Comparison of ENCODE assay signal across 11 cellular contexts in genomic region chr19:49559928-49560327, GRCh38. TPM values are rescaled to one million over a fixed set of nuclear protein-coding genes. Genes with fewer than 3 reads are reported as not detected.
DNase-seq lines count a peak whose midpoint lies in the region; ATAC-seq and TF ChIP-seq lines count a peak whose summit lies in the region.
"Had no signal": no experiment of that assay in that cellular context is flagged by ENCODE, and none has a peak within 500 bp of the region (broad histone marks: within the 10 kb centered on the region; RNA-seq: fewer than 3 reads in every experiment).

No MANE protein-coding gene starts in this region.

- no peak for DNase-seq in Peyer's patch
- no peak for DNase-seq in activated T-cell treated with anti-CD3 and anti-CD28 coated beads, Interleukin-2, amount 50 U/mL, for 4 hours
- no peak for DNase-seq in stimulated activated naive B cell treated with anti-CD40 and anti-IgM and Interleukin-4, amounts not matched to agents 10 μg/mL and 1 μg/mL and 100 μg/mL, for 72 hours
- DNase-seq in NCI-H2227 (lab: John Stamatoyannopoulos, UW; ENCODE audit: unreplicated experiment), result no peak
- DNase-seq: DND-41, NCI-H2029, OCI-M1 had no signal

- peak overlapping the region; percentile 80 for H3K4me3 Mint-ChIP-seq in activated T-cell treated with anti-CD3 and anti-CD28 coated beads, Interleukin-2, amount 50 U/mL, for 4 hours
- H3K4me3 Mint-ChIP-seq in stimulated activated naive B cell treated with anti-CD40 and anti-IgM and Interleukin-4, amounts not matched to agents 10 μg/mL and 1 μg/mL and 100 μg/mL, for 72 hours, result no peak overlapping the region

- ATAC-seq in activated T-cell treated with anti-CD3 and anti-CD28 coated beads, Interleukin-2, amount 50 U/mL, for 4 hours, result no peak
- ATAC-seq in stimulated activated naive B cell treated with anti-CD40 and anti-IgM and Interleukin-4, amounts not matched to agents 10 μg/mL and 1 μg/mL and 100 μg/mL, for 72 hours (replicated peaks), result no peak
- ATAC-seq in HG03457 (IDR thresholded peaks at IDR 0.05; ENCODE audit: unreplicated experiment) (no peak), GM19397 (IDR thresholded peaks at IDR 0.05; ENCODE audit: unreplicated experiment) (no peak)

- no peaks in the 10 kb centered on the region for H3K9me3 Mint-ChIP-seq in activated T-cell treated with anti-CD3 and anti-CD28 coated beads, Interleukin-2, amount 50 U/mL, for 4 hours
- H3K9me3 Mint-ChIP-seq in stimulated activated naive B cell treated with anti-CD40 and anti-IgM and Interleukin-4, amounts not matched to agents 10 μg/mL and 1 μg/mL and 100 μg/mL, for 72 hours, result no peaks in the 10 kb centered on the region

- no peak for TF ChIP-seq CTCF in Peyer's patch (IDR thresholded peaks at IDR 0.05)

- peak overlapping the region; percentile 84 for H3K27ac Mint-ChIP-seq in stimulated activated naive B cell treated with anti-CD40 and anti-IgM and Interleukin-4, amounts not matched to agents 10 μg/mL and 1 μg/mL and 100 μg/mL, for 72 hours

- no peaks in the 10 kb centered on the region for H3K27me3 Mint-ChIP-seq in activated T-cell treated with anti-CD3 and anti-CD28 coated beads, Interleukin-2, amount 50 U/mL, for 4 hours (ENCODE audit: low read depth)
- H3K27me3 Mint-ChIP-seq in stimulated activated naive B cell treated with anti-CD40 and anti-IgM and Interleukin-4, amounts not matched to agents 10 μg/mL and 1 μg/mL and 100 μg/mL, for 72 hours, result no peaks in the 10 kb centered on the region

- peaks cover 0 to 41% (median 0%) of the 10 kb centered on the region in 3 donors for H3K36me3 ChIP-seq in Peyer's patch

- H3K4me1 ChIP-seq in Peyer's patch, result peaks cover 3 to 85% (median 20%) of the 10 kb centered on the region in 4 donors

- TF ChIP-seq POLR2A in Peyer's patch (IDR thresholded peaks at IDR 0.05), result no peak

- H3K4me3 ChIP-seq in Peyer's patch, result peak overlapping the region in 3 of 4 donors; percentile 2 to 27 (median 13)
- H3K4me3 ChIP-seq: adrenal gland had no signal

- H3K27ac ChIP-seq in Peyer's patch (peak overlapping the region; percentile 72 to 95 (median 79)), layer of hippocampus (ENCODE audit: low read depth, low read length) (peak overlapping the region; percentile 70)

- peaks cover 13% of the 10 kb centered on the region for H3K36me3 Mint-ChIP-seq in activated T-cell treated with anti-CD3 and anti-CD28 coated beads, Interleukin-2, amount 50 U/mL, for 4 hours (ENCODE audit: insufficient read depth)
- H3K36me3 Mint-ChIP-seq in stimulated activated naive B cell treated with anti-CD40 and anti-IgM and Interleukin-4, amounts not matched to agents 10 μg/mL and 1 μg/mL and 100 μg/mL, for 72 hours, result peaks cover 34 to 53% of the 10 kb centered on the region in 2 donors

- H3K4me1 Mint-ChIP-seq in activated T-cell treated with anti-CD3 and anti-CD28 coated beads, Interleukin-2, amount 50 U/mL, for 4 hours (ENCODE audit: low read depth), result peaks cover 77% of the 10 kb centered on the region
- peaks cover 18 to 39% of the 10 kb centered on the region in 2 donors for H3K4me1 Mint-ChIP-seq in stimulated activated naive B cell treated with anti-CD40 and anti-IgM and Interleukin-4, amounts not matched to agents 10 μg/mL and 1 μg/mL and 100 μg/mL, for 72 hours

- H3K9me3 ChIP-seq in Peyer's patch, result no peaks in the 10 kb centered on the region
- H3K9me3 ChIP-seq: adrenal gland had no signal

- H3K27me3 ChIP-seq in Peyer's patch (no peaks in the 10 kb centered on the region), layer of hippocampus (ENCODE audit: control insufficient read depth, insufficient read depth, low read length) (no peaks in the 10 kb centered on the region)
- H3K27me3 ChIP-seq: adrenal gland had no signal

RNA-seq across cellular contexts. Expression of gene NOSIP, which starts 20.4 kb away (rescaled TPM):
- 10 to 100 TPM; 73.4 to 86.7 (median 80.9) TPM for total RNA-seq in Peyer's patch
- total RNA-seq in activated T-cell treated with anti-CD3 and anti-CD28 coated beads, Interleukin-2, amount 50 U/mL, for 4 hours, result 10 to 100 TPM; 86.0 to 89.6 (median 87.0) TPM

RNA-seq across cellular contexts. Expression of gene PRRG2, which starts 21.2 kb away (rescaled TPM):
- 10 to 100 TPM in 3 of 4 donors, 1 to 10 TPM in 1; 1.7 to 20.8 (median 13.1) TPM for total RNA-seq in Peyer's patch
- 1 to 10 TPM; 1.0 to 1.4 (median 1.3) TPM for total RNA-seq in activated T-cell treated with anti-CD3 and anti-CD28 coated beads, Interleukin-2, amount 50 U/mL, for 4 hours

RNA-seq across cellular contexts. Expression of gene PRR12, which starts 31.1 kb away (rescaled TPM):
- 10 to 100 TPM; 13.5 to 39.6 (median 28.1) TPM for total RNA-seq in Peyer's patch
- 10 to 100 TPM; 28.0 to 33.1 (median 28.7) TPM for total RNA-seq in activated T-cell treated with anti-CD3 and anti-CD28 coated beads, Interleukin-2, amount 50 U/mL, for 4 hours

RNA-seq across cellular contexts. Expression of gene RCN3, which starts 32.1 kb away (rescaled TPM):
- total RNA-seq in Peyer's patch, result 100 to 1,000 TPM in 3 of 4 donors, 10 to 100 TPM in 1; 78.6 to 199 (median 151) TPM
- total RNA-seq in activated T-cell treated with anti-CD3 and anti-CD28 coated beads, Interleukin-2, amount 50 U/mL, for 4 hours, result 1 to 10 TPM; 2.4 to 4.0 (median 3.5) TPM

RNA-seq across cellular contexts. Expression of gene FCGRT, which starts 47.5 kb away (rescaled TPM):
- 100 to 1,000 TPM; 239 to 985 (median 837) TPM for total RNA-seq in Peyer's patch
- 1 to 10 TPM; 5.8 to 9.5 (median 8.9) TPM for total RNA-seq in activated T-cell treated with anti-CD3 and anti-CD28 coated beads, Interleukin-2, amount 50 U/mL, for 4 hours
